In the genomic region with DNA sequence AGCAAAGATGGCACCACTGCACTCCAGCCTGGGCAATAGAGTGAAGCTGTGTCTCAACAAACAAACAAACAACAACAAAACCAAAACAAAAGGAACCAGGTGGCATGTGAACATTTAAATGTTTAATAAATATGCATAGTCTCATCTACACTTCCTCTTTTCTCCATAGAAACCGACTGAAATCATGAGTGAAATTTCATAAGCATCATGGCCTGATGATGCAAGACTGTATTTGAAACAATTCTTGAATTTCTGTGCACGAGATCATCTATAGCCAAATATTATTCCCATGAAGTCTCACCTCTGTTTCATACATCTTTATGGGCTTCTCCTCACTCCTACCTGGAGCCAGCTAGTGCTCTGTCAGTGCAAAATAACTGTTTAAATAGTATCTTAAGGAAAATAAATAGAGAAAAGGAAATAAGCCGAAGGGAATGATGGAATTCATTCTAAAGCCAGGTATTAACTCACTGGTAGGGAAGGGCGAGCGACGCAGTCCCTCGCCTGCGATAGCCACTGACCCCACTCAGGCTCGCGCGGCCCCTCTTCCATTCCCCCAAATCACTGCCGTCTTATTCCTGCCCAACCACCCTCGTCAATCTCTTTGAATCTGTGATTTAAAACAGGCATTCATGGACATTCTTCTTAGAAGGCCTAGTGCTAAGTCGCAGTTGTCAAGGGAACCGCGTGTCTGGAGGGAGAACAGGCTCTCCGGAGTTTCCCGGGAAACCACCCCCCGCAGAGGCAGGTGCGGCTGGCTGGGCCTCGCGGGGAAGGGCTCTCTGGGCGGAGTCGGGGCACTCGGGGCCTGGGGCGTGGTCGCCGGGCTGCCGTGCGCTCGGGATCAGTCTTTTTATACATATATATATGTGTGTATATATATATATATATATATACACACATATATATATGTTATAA, we compare ENCODE assay signal across 8 cellular contexts. TPM values are rescaled to one million over a fixed set of nuclear protein-coding genes. Genes with fewer than 3 reads are reported as not detected.
DNase-seq lines count a peak whose midpoint lies in the region; ATAC-seq and TF ChIP-seq lines count a peak whose summit lies in the region.

No MANE protein-coding gene starts in this region.

- no peak overlapping the region for H3K4me2 ChIP-seq in Karpas-422 (ENCODE audit: low read depth, low read length, poor library complexity, severe bottlenecking)
- H3K4me2 ChIP-seq in PC-3 (ENCODE audit: low read length), result peak overlapping the region; percentile 90

- peak overlapping the region; percentile 91 for H3K27ac Mint-ChIP-seq in memory B cell
- peak overlapping the region in 1 of 2 donors; percentile 25 for H3K27ac Mint-ChIP-seq in stimulated activated naive CD8-positive, alpha-beta T cell treated with anti-CD3 and anti-CD28 coated beads, Interleukin-15, amount 100 ng/mL, for 72 hours

- peaks cover 22% of the 10 kb centered on the region for H3K27me3 Mint-ChIP-seq in memory B cell
- H3K27me3 Mint-ChIP-seq in stimulated activated naive CD8-positive, alpha-beta T cell treated with anti-CD3 and anti-CD28 coated beads, Interleukin-15, amount 100 ng/mL, for 72 hours, result peaks cover 38% of the 10 kb centered on the region

- TF ChIP-seq CTCF in GM12865 (IDR thresholded peaks at IDR 0.05; ENCODE audit: insufficient read depth, low read depth, low read length, missing control alignments) (no peak), PC-3 (conservative IDR thresholded peaks at IDR 0.05; ENCODE audit: low read depth, low read length) (no peak), choroid plexus epithelial cell (conservative IDR thresholded peaks at IDR 0.05; ENCODE audit: low read depth, low read length) (no peak)

- H3K4me3 ChIP-seq in GM12865 (ENCODE audit: low read depth, low read length) (no peak overlapping the region), Karpas-422 (ENCODE audit: low read length) (no peak overlapping the region), PC-3 (ENCODE audit: low read length) (peak overlapping the region; percentile 69; the same call in 1 of the 2 replicates), choroid plexus epithelial cell (ENCODE audit: low read depth, low read length) (no peak overlapping the region)

- H3K36me3 ChIP-seq in Karpas-422 (ENCODE audit: insufficient read depth, low read length) (no peaks in the 10 kb centered on the region), PC-3 (ENCODE audit: low read depth, low read length) (no peaks in the 10 kb centered on the region)

- H3K4me1 Mint-ChIP-seq in memory B cell, result peaks cover 18% of the 10 kb centered on the region
- peaks cover 55% of the 10 kb centered on the region for H3K4me1 Mint-ChIP-seq in stimulated activated naive CD8-positive, alpha-beta T cell treated with anti-CD3 and anti-CD28 coated beads, Interleukin-15, amount 100 ng/mL, for 72 hours

- H4K20me1 ChIP-seq in Karpas-422 (ENCODE audit: insufficient read depth, low read depth, low read length) (no peaks in the 10 kb centered on the region), PC-3 (ENCODE audit: low read length) (no peaks in the 10 kb centered on the region)

- BruUV-seq in PC-3 (replicated peaks; lab: Mats Ljungman, UMichigan), result no TSS peak

- no peak overlapping the region for H2AFZ ChIP-seq in Karpas-422 (ENCODE audit: low read length)
- no peak overlapping the region for H2AFZ ChIP-seq in PC-3 (ENCODE audit: low read length)

- DNase-seq in GM12865 (ENCODE audit: low read depth), result peak; percentile 59
- DNase-seq in Karpas-422, result peak; percentile 51
- peak; percentile 27 for DNase-seq in PC-3
- peak; percentile 79 for DNase-seq in choroid plexus epithelial cell (ENCODE audit: low read depth)
- DNase-seq in memory B cell (ENCODE audit: low spot score in 2 of 2), result peak; percentile 59 to 63
- peak; percentile 23 to 61 for DNase-seq in stimulated activated naive CD8-positive, alpha-beta T cell treated with anti-CD3 and anti-CD28 coated beads, Interleukin-15, amount 100 ng/mL, for 72 hours
- no peak for DNase-seq in left lobe of liver (ENCODE audit: low spot score)

- H3K9me3 Mint-ChIP-seq in memory B cell, result no peaks in the 10 kb centered on the region
- H3K9me3 Mint-ChIP-seq in stimulated activated naive CD8-positive, alpha-beta T cell treated with anti-CD3 and anti-CD28 coated beads, Interleukin-15, amount 100 ng/mL, for 72 hours, result no peaks in the 10 kb centered on the region

- H3K9me3 ChIP-seq in Karpas-422 (ENCODE audit: low read length) (no peaks in the 10 kb centered on the region), PC-3 (ENCODE audit: low read length) (no peaks in the 10 kb centered on the region)

- no peak overlapping the region for H3K27ac ChIP-seq in Karpas-422 (ENCODE audit: low read length)
- no peak overlapping the region for H3K27ac ChIP-seq in PC-3 (ENCODE audit: low read length)

- POLR2A ChIA-PET in PC-3 (lab: Charles Lee; ENCODE audit: unreplicated experiment), result interaction anchor here (0.6 kb wide), 1 partner anchor 64 kb away, joined by 8 read pairs; no protein-coding TSS in a partner anchor

- H3K27me3 ChIP-seq in Karpas-422 (ENCODE audit: low read length), result no peaks in the 10 kb centered on the region
- no peaks in the 10 kb centered on the region for H3K27me3 ChIP-seq in PC-3 (ENCODE audit: low read length)

- no peaks in the 10 kb centered on the region for H3K36me3 Mint-ChIP-seq in memory B cell

- ATAC-seq in PC-3, result 0 out of 2 replicates have a peak, but pooled peaks have one; percentile 7
- peak; percentile 57 for ATAC-seq in memory B cell (ENCODE audit: low read depth)
- no peak for ATAC-seq in stimulated activated naive CD8-positive, alpha-beta T cell treated with anti-CD3 and anti-CD28 coated beads, Interleukin-15, amount 100 ng/mL, for 72 hours
- no peak for ATAC-seq in left lobe of liver
- ATAC-seq in GM18511 (IDR thresholded peaks at IDR 0.05; ENCODE audit: unreplicated experiment), result no peak

- no peaks in the 10 kb centered on the region for H3K9me2 ChIP-seq in Karpas-422 (replicated peaks; ENCODE audit: insufficient read depth, low read length)
- H3K9me2 ChIP-seq in PC-3 (replicated peaks; ENCODE audit: low read length), result no peaks in the 10 kb centered on the region

- peak overlapping the region; percentile 92 for H3K4me3 Mint-ChIP-seq in memory B cell
- H3K4me3 Mint-ChIP-seq in stimulated activated naive CD8-positive, alpha-beta T cell treated with anti-CD3 and anti-CD28 coated beads, Interleukin-15, amount 100 ng/mL, for 72 hours, result peak overlapping the region; percentile 38 to 55

- H3K79me2 ChIP-seq in Karpas-422 (ENCODE audit: low read length), result no peaks in the 10 kb centered on the region
- H3K79me2 ChIP-seq in PC-3 (ENCODE audit: low read length), result no peaks in the 10 kb centered on the region

- H3F3A ChIP-seq in PC-3 (ENCODE audit: low read length, unreplicated experiment), result no peaks in the 10 kb centered on the region

- H3K9ac ChIP-seq in Karpas-422 (ENCODE audit: low read length), result no peak overlapping the region
- no peak overlapping the region for H3K9ac ChIP-seq in PC-3 (ENCODE audit: low read length)

- CTCF ChIA-PET in PC-3 (lab: Charles Lee), result no interaction called here

- intact Hi-C loops in PC-3 (cut with micrococcal nuclease), result no loop called here

- peaks cover 40% of the 10 kb centered on the region for H3K4me1 ChIP-seq in Karpas-422 (ENCODE audit: low read length)
- peaks cover 20% of the 10 kb centered on the region for H3K4me1 ChIP-seq in PC-3 (ENCODE audit: insufficient read depth, low read length)

RNA-seq across cellular contexts. Expression of a gene that starts 52.4 kb away (rescaled TPM):
- total RNA-seq in Karpas-422 (2014; rRNA removed; shearing (Covaris generic); ENCODE audit: low replicate concordance), result 0.76 and 0.97 TPM in 2 replicates
- total RNA-seq in PC-3 (2014; rRNA removed), result 18.9 and 20.2 TPM in 2 replicates
- 10.8 TPM for total RNA-seq in left lobe of liver

Comparison
In these comparisons a context has a peak if more than half of its experiments do, and no peak if none do; other contexts are left out.
1. ATAC-seq: peak in PC-3 (single experiment) and memory B cell (single experiment); none in stimulated activated naive CD8-positive, alpha-beta T cell treated with anti-CD3 and anti-CD28 coated beads, Interleukin-15, amount 100 ng/mL, for 72 hours (single experiment), left lobe of liver (single experiment) and GM18511 (single experiment).